8 cellular contexts compared by ENCODE assay signal in the genomic region with DNA sequence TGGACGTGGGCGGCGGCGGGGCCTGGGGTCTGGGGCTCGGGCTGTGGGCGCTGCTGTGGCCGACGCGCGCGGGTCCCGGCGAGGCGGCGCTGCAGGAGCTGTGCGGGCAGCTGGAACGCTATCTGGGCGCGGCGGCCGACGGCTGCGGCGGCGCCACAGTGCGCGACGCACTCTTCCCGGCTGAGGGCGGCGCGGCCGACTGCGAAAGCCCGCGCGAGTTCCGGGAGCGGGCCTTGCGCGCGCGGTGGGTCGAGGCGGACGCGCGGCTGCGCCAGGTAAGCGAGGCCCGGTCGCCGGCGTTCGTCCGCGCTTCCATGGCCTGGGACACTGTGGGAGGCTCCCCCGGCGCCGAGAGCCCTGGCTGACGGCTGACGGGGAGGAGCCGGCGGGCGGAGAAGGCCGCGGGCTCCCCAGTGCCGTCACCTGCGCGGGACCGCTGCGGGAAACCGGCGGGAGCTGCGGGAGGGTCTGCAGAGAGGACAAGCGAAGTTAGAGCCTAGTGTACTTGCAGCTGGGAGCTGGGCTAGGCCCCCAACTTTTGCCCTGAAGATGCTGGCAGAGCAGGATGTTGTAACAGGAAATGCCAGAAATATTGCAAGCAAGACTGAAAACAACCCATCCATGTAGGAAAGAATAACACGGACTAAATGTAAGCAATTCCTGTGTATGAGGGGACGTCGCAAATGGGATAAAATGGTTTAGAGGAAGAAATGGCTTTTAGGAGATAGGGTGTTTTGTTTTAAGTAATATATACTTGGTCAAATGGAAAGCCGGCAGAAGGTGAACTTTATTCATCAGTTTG. TPM values are rescaled to one million over a fixed set of nuclear protein-coding genes. Genes with fewer than 3 reads are reported as not detected.
DNase-seq lines count a peak whose midpoint lies in the region; ATAC-seq and TF ChIP-seq lines count a peak whose summit lies in the region.

No MANE protein-coding gene starts in this region.

- H2BK5ac ChIP-seq in mesendoderm (ENCODE audit: low read length): no peak overlapping the region

- H2BK15ac ChIP-seq in mesendoderm (replicated peaks; ENCODE audit: low read depth): no peak overlapping the region

- peak overlapping the region; percentile 94 for H3K4ac ChIP-seq in mesendoderm (ENCODE audit: low read depth, low read length)

- H3K27me3 ChIP-seq in mesendoderm (ENCODE audit: insufficient read depth, low read length, poor library complexity): no peaks in the 10 kb centered on the region

- peak overlapping the region; percentile 97 for H3K23ac ChIP-seq in mesendoderm (ENCODE audit: low read length)

- no CpG with 5 or more reads among the region's 80 CpGs for WGBS in mesendoderm (ENCODE audit: extremely low coverage, insufficient coverage, low lambda C conversion rate)

- H2AK5ac ChIP-seq in mesendoderm (ENCODE audit: low read length): no peak overlapping the region

- H4K8ac ChIP-seq in mesendoderm (ENCODE audit: low read depth, low read length): no peak overlapping the region

- H3K4me1 ChIP-seq in mesendoderm (ENCODE audit: control insufficient read depth, low read depth, low read length): no peaks in the 10 kb centered on the region

- DNase-seq in EL (peak; percentile 72), WTC11 (ENCODE audit: low spot score) (peak; percentile 67), mesendoderm (peak; percentile 59), NCI-H1436 (lab: John Stamatoyannopoulos, UW) (no peak)
- peak; percentile 10 for DNase-seq in effector CD4-positive, alpha-beta T cell

- peaks cover 2% of the 10 kb centered on the region; the same call in 1 of the 2 replicates for H3K27me3 Mint-ChIP-seq in WTC11 (ENCODE audit: low read depth)

- H2BK120ac ChIP-seq in mesendoderm (ENCODE audit: low read depth, low read length): no peak overlapping the region

- peak overlapping the region; percentile 81 for H3K18ac ChIP-seq in mesendoderm (ENCODE audit: low read length)

- H3K36me3 ChIP-seq in KOPT-K1 (ENCODE audit: insufficient read depth, low read length) (peaks cover 23% of the 10 kb centered on the region), mesendoderm (ENCODE audit: control insufficient read depth, insufficient read depth, low read length) (peaks cover 2% of the 10 kb centered on the region)

- no peaks in the 10 kb centered on the region for H3K9me3 ChIP-seq in KOPT-K1 (ENCODE audit: insufficient read depth, low read length, poor library complexity, severe bottlenecking)

- TF ChIP-seq CTCF in WTC11 (IDR thresholded peaks at IDR 0.05): no peak

- H3K27ac Mint-ChIP-seq in WTC11: no peak overlapping the region; the same call in 1 of the 2 replicates

- H3K4me2 ChIP-seq in mesendoderm (ENCODE audit: low read length): peak overlapping the region; percentile 61

- CTCF ChIA-PET in WTC11 (lab: Charles Lee): interaction anchor here (0.8 to 2.2 kb wide), 4 partner anchors 39 to 201 kb away, joined by 3 to 8 read pairs (median 3); partner anchors contain the start of gene C15orf40

- peak overlapping the region; percentile 72 for H3K4me3 ChIP-seq in mesendoderm (ENCODE audit: low read length)

- POLR2A ChIA-PET in WTC11 (lab: Charles Lee): no interaction called here

- no peaks in the 10 kb centered on the region for H3K9me3 Mint-ChIP-seq in WTC11

- ATAC-seq in GM21619 (IDR thresholded peaks at IDR 0.05; ENCODE audit: unreplicated experiment) (peak; percentile 13), WTC11 (peak; percentile 3; the same call in 1 of the 2 replicates)

- peak overlapping the region; percentile 92 for H3K4me3 Mint-ChIP-seq in WTC11

- no peaks in the 10 kb centered on the region for H3K79me2 ChIP-seq in mesendoderm (ENCODE audit: control insufficient read depth, insufficient read depth, low read length)

- H3K4me1 Mint-ChIP-seq in WTC11: peaks cover 20% of the 10 kb centered on the region

- H3K56ac ChIP-seq in mesendoderm (ENCODE audit: low read length): peak overlapping the region; percentile 93

- H3K36me3 Mint-ChIP-seq in WTC11: peaks cover 4% of the 10 kb centered on the region; the same call in 1 of the 2 replicates

- peak overlapping the region; percentile 78 for H3K27ac ChIP-seq in KOPT-K1 (ENCODE audit: low read depth, low read length, poor library complexity, severe bottlenecking)
- H3K27ac ChIP-seq in mesendoderm (ENCODE audit: low read depth, low read length): peak overlapping the region; percentile 79
- peak overlapping the region; percentile 83 for H3K27ac ChIP-seq in temporal lobe (ENCODE audit: low read depth, low read length)

- peak overlapping the region; percentile 90 for H3K9ac ChIP-seq in mesendoderm (ENCODE audit: low read length)

- no peak overlapping the region for H4K5ac ChIP-seq in mesendoderm (ENCODE audit: low read length)

- H3K79me1 ChIP-seq in mesendoderm (ENCODE audit: low read length): peaks cover 1% of the 10 kb centered on the region

TF ChIP-seq in WTC11, 78 proteins besides CTCF, POLR2A, EP300 and RAD21:
- peak; percentile 7; the same call in 1 of the 2 replicates for TF ChIP-seq E2F5 (CRISPR knock-in tag; IDR thresholded peaks at IDR 0.05)
- TF ChIP-seq ZNF317 (CRISPR knock-in tag; IDR thresholded peaks at IDR 0.05; ENCODE audit: borderline replicate concordance, low read depth): no peak
- TF ChIP-seq HMGA2 (CRISPR knock-in tag; IDR thresholded peaks at IDR 0.05): no peak
TF ChIP-seq in WTC11: peak in this region for 1.

RNA-seq across cellular contexts. Expression of gene WHAMM, which starts 0.8 kb away (rescaled TPM):
- 2.8 to 3.8 TPM (median 3.2 TPM) in 3 replicates for total RNA-seq in WTC11 (2021)
- polyA plus RNA-seq in mesendoderm (2013, experiment 1 of 2): 1.8 TPM
- 2.3 TPM for polyA plus RNA-seq in mesendoderm (2013, experiment 2 of 2)
- total RNA-seq in temporal lobe: 6.6 TPM

RNA-seq across cellular contexts. Expression of gene FSD2, which starts 4.4 kb away (rescaled TPM):
- total RNA-seq in WTC11 (2021) (not detected in 3 replicates), temporal lobe (not detected)
- under 0.01 TPM for polyA plus RNA-seq in mesendoderm (2013, experiment 1 of 2)
- polyA plus RNA-seq in mesendoderm (2013, experiment 2 of 2): not detected
